14 cellular contexts compared by ENCODE assay signal in the genomic region with DNA sequence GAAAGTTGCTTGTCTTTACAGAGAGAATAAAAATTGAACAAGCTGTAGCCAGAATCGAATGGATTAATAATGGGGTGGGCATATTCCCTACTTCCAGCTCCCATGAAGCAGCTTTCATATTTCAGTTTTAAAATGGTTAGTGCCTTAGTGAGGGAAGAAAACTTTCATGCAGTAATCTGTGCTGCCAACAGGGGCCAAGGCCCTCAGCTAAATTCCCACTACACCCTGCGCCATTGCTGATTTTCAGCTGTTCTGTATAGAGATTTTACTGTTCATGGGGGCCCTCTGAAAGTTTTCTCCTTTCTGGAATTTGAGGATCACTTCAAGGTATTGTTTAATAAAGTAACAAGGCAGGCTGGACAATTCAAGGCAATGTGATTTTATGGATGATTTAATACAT. TPM values are rescaled to one million over a fixed set of nuclear protein-coding genes. Genes with fewer than 3 reads are reported as not detected.
A peak's percentile ranks its signal among the peaks of the same experiment; 100 is the strongest.
DNase-seq lines count a peak whose midpoint lies in the region; ATAC-seq and TF ChIP-seq lines count a peak whose summit lies in the region.
"Had no signal": no experiment of that assay in that cellular context is flagged by ENCODE, and none has a peak within 500 bp of the region (broad histone marks: within the 10 kb centered on the region; RNA-seq: fewer than 3 reads in every experiment).

No MANE protein-coding gene starts in this region.

- H3K9me3 ChIP-seq in RWPE2 (ENCODE audit: severe bottlenecking) (no peaks in the 10 kb centered on the region), gastrocnemius medialis (no peaks in the 10 kb centered on the region), prostate gland (no peaks in the 10 kb centered on the region)
- H3K9me3 ChIP-seq: uterus had no signal

- peaks cover 16% of the 10 kb centered on the region for H3K36me3 Mint-ChIP-seq in activated CD4-positive, alpha-beta T cell treated with anti-CD3 and anti-CD28 coated beads, Interleukin-2, amount 10 ng/mL, durations not matched to agents 24 days and 14 days (ENCODE audit: low read depth)
- H3K36me3 Mint-ChIP-seq in activated CD4-positive, alpha-beta memory T cell treated with anti-CD3 and anti-CD28 coated beads for 36 hours, result peaks cover 4% of the 10 kb centered on the region

- H3K27ac Mint-ChIP-seq in activated CD4-positive, alpha-beta T cell treated with anti-CD3 and anti-CD28 coated beads, Interleukin-2, amount 10 ng/mL, durations not matched to agents 24 days and 14 days, result no peak overlapping the region
- no peak overlapping the region for H3K27ac Mint-ChIP-seq in activated CD4-positive, alpha-beta memory T cell treated with anti-CD3 and anti-CD28 coated beads for 36 hours
- H3K27ac Mint-ChIP-seq: activated CD4-positive, alpha-beta memory T cell treated with anti-CD3 and anti-CD28 coated beads, Interleukin-2, amount 10 ng/mL, durations not matched to agents 7 days and 5 days had no signal

- peaks cover 43% of the 10 kb centered on the region for H3K4me1 ChIP-seq in RWPE2 (ENCODE audit: insufficient read depth, poor library complexity, severe bottlenecking)
- peaks cover 72 to 91% of the 10 kb centered on the region in 2 donors for H3K4me1 ChIP-seq in gastrocnemius medialis
- no peaks in the 10 kb centered on the region for H3K4me1 ChIP-seq in prostate gland (replicated peaks)

- CTCF ChIA-PET in activated CD4-positive, alpha-beta memory T cell treated with anti-CD3 and anti-CD28 coated beads for 36 hours (lab: Charles Lee), result interaction anchor here (1.1 to 1.6 kb wide), 4 partner anchors 9 to 106 kb away, joined by 3 to 6 read pairs (median 4); no protein-coding TSS in a partner anchor

- no peak overlapping the region for H3K4me3 Mint-ChIP-seq in activated CD4-positive, alpha-beta T cell treated with anti-CD3 and anti-CD28 coated beads, Interleukin-2, amount 10 ng/mL, durations not matched to agents 24 days and 14 days
- no peak overlapping the region for H3K4me3 Mint-ChIP-seq in activated CD4-positive, alpha-beta memory T cell treated with anti-CD3 and anti-CD28 coated beads for 36 hours
- H3K4me3 Mint-ChIP-seq: activated CD4-positive, alpha-beta memory T cell treated with anti-CD3 and anti-CD28 coated beads, Interleukin-2, amount 10 ng/mL, durations not matched to agents 7 days and 5 days had no signal

- POLR2A ChIA-PET in activated CD4-positive, alpha-beta memory T cell treated with anti-CD3 and anti-CD28 coated beads for 36 hours (lab: Charles Lee), result no interaction called here

- H3K4me3 ChIP-seq in RWPE2 (ENCODE audit: severe bottlenecking) (no peak overlapping the region), epithelial cell of proximal tubule (ENCODE audit: low read depth, low read length) (no peak overlapping the region), gastrocnemius medialis (no peak overlapping the region), prostate gland (no peak overlapping the region)
- H3K4me3 ChIP-seq: uterus had no signal

- TF ChIP-seq CTCF in RWPE2 (IDR thresholded peaks at IDR 0.05; ENCODE audit: poor library complexity, severe bottlenecking) (no peak), epithelial cell of proximal tubule (conservative IDR thresholded peaks at IDR 0.05; ENCODE audit: low read depth, low read length) (peak; percentile 38), gastrocnemius medialis (IDR thresholded peaks at IDR 0.05 in 4 of 5, conservative IDR thresholded peaks at IDR 0.05 in 1 of 5) (peak in 1 of 5 experiments; percentile 9), prostate gland (IDR thresholded peaks at IDR 0.05) (no peak)

- TF ChIP-seq POLR2A in gastrocnemius medialis (IDR thresholded peaks at IDR 0.05), result no peak
- no peak for TF ChIP-seq POLR2A in prostate gland (IDR thresholded peaks at IDR 0.05)

- peak; percentile 44 for DNase-seq in activated CD4-positive, alpha-beta T cell treated with anti-CD3 and anti-CD28 coated beads, Interleukin-2, amount 10 ng/mL, durations not matched to agents 24 days and 14 days
- DNase-seq in activated CD4-positive, alpha-beta T cell treated with anti-CD3 and anti-CD28 coated beads for 48 hours, result no peak
- DNase-seq in RWPE2 (ENCODE audit: low spot score) (no peak), epithelial cell of proximal tubule (ENCODE audit: low read depth) (no peak), gastrocnemius medialis (no peak), prostate gland (ENCODE audit: low spot score) (no peak), NOMO-1 treated with dmso at 0.1 percent for 144 hours (lab: John Stamatoyannopoulos, UW; ENCODE audit: unreplicated experiment) (no peak)
- no peak for DNase-seq in activated CD4-positive, alpha-beta memory T cell treated with anti-CD3 and anti-CD28 coated beads for 36 hours
- DNase-seq: activated CD4-positive, alpha-beta memory T cell treated with anti-CD3 and anti-CD28 coated beads, Interleukin-2, amount 10 ng/mL, durations not matched to agents 7 days and 5 days; islet precursor cell; KG1; NCI-H187 treated with DMSO at 0.1 percent for 48 hours; T-helper 1 cell; uterus had no signal

- no peaks in the 10 kb centered on the region for H3K27me3 Mint-ChIP-seq in activated CD4-positive, alpha-beta T cell treated with anti-CD3 and anti-CD28 coated beads, Interleukin-2, amount 10 ng/mL, durations not matched to agents 24 days and 14 days
- H3K27me3 Mint-ChIP-seq in activated CD4-positive, alpha-beta memory T cell treated with anti-CD3 and anti-CD28 coated beads for 36 hours, result no peaks in the 10 kb centered on the region
- H3K27me3 Mint-ChIP-seq: activated CD4-positive, alpha-beta memory T cell treated with anti-CD3 and anti-CD28 coated beads, Interleukin-2, amount 10 ng/mL, durations not matched to agents 7 days and 5 days had no signal

- H3K27me3 ChIP-seq in RWPE2 (ENCODE audit: insufficient read depth, poor library complexity, severe bottlenecking) (no peaks in the 10 kb centered on the region), gastrocnemius medialis (no peaks in the 10 kb centered on the region), prostate gland (replicated peaks; ENCODE audit: insufficient read depth) (no peaks in the 10 kb centered on the region)
- H3K27me3 ChIP-seq: uterus had no signal

- peaks cover 7% of the 10 kb centered on the region for H3K4me1 Mint-ChIP-seq in activated CD4-positive, alpha-beta T cell treated with anti-CD3 and anti-CD28 coated beads, Interleukin-2, amount 10 ng/mL, durations not matched to agents 24 days and 14 days
- peaks cover 39% of the 10 kb centered on the region for H3K4me1 Mint-ChIP-seq in activated CD4-positive, alpha-beta memory T cell treated with anti-CD3 and anti-CD28 coated beads for 36 hours (ENCODE audit: low read depth)

- in situ Hi-C loops in gastrocnemius medialis (cut with MboI; ENCODE audit: low sequenced_read_pairs in 4 of 4), result loop anchor here in 2 of 4 donors (25.0 kb wide), 2 partner anchors 858 to 883 kb away; no protein-coding TSS in a partner anchor

- ATAC-seq in RWPE2 (ENCODE audit: low read depth), result no peak
- ATAC-seq in gastrocnemius medialis, result no peak

- intact Hi-C loops in activated CD4-positive, alpha-beta T cell treated with anti-CD3 and anti-CD28 coated beads, Interleukin-2, amount 10 ng/mL, durations not matched to agents 24 days and 14 days (cut with micrococcal nuclease), result no loop called here
- intact Hi-C loops in gastrocnemius medialis (cut with DNase I; ENCODE audit: low total_unique reads), result no loop called here
- intact Hi-C loops in prostate gland (cut with DNase I), result no loop called here
- intact Hi-C loops in activated CD4-positive, alpha-beta memory T cell treated with anti-CD3 and anti-CD28 coated beads for 36 hours (cut with micrococcal nuclease), result no loop called here

- WGBS in prostate gland, result 96% methylated on average over 2 of the region's 2 CpGs

- H3K27ac ChIP-seq in RWPE2 (ENCODE audit: poor library complexity, severe bottlenecking) (peak overlapping the region; percentile 12), gastrocnemius medialis (peak overlapping the region; percentile 75 to 99 (median 96)), prostate gland (no peak overlapping the region)
- H3K27ac ChIP-seq: uterus had no signal

- H3K9me3 Mint-ChIP-seq in activated CD4-positive, alpha-beta T cell treated with anti-CD3 and anti-CD28 coated beads, Interleukin-2, amount 10 ng/mL, durations not matched to agents 24 days and 14 days, result no peaks in the 10 kb centered on the region
- no peaks in the 10 kb centered on the region for H3K9me3 Mint-ChIP-seq in activated CD4-positive, alpha-beta memory T cell treated with anti-CD3 and anti-CD28 coated beads for 36 hours
- H3K9me3 Mint-ChIP-seq: activated CD4-positive, alpha-beta memory T cell treated with anti-CD3 and anti-CD28 coated beads, Interleukin-2, amount 10 ng/mL, durations not matched to agents 7 days and 5 days had no signal

- H3K36me3 ChIP-seq in RWPE2 (ENCODE audit: low read depth) (peaks cover 51% of the 10 kb centered on the region), gastrocnemius medialis (no peaks in the 10 kb centered on the region), prostate gland (no peaks in the 10 kb centered on the region)
- H3K36me3 ChIP-seq: uterus had no signal

RNA-seq across cellular contexts. Expression of gene CAST, which starts 58.2 kb away (rescaled TPM):
- total RNA-seq in activated CD4-positive, alpha-beta T cell treated with anti-CD3 and anti-CD28 coated beads, Interleukin-2, amount 10 ng/mL, durations not matched to agents 24 days and 14 days, result 99.3 and 104 TPM in 2 replicates
- 108 and 135 TPM in 2 replicates for total RNA-seq in epithelial cell of proximal tubule
- total RNA-seq in gastrocnemius medialis, result 100 to 1,000 TPM; 321 to 971 (median 445) TPM
- 100 to 1,000 TPM; 251 to 256 TPM for total RNA-seq in prostate gland
- total RNA-seq in activated CD4-positive, alpha-beta memory T cell treated with anti-CD3 and anti-CD28 coated beads for 36 hours, result 100 to 1,000 TPM; 155 to 162 TPM

Comparison
In these comparisons a context has a peak if more than half of its experiments do, and no peak if none do; other contexts are left out.
1. H3K27ac ChIP-seq: peak in RWPE2 (single experiment) and gastrocnemius medialis (4 of 4); none in prostate gland (0 of 2).